ENCODE assay signal across 14 cellular contexts in the genomic region with DNA sequence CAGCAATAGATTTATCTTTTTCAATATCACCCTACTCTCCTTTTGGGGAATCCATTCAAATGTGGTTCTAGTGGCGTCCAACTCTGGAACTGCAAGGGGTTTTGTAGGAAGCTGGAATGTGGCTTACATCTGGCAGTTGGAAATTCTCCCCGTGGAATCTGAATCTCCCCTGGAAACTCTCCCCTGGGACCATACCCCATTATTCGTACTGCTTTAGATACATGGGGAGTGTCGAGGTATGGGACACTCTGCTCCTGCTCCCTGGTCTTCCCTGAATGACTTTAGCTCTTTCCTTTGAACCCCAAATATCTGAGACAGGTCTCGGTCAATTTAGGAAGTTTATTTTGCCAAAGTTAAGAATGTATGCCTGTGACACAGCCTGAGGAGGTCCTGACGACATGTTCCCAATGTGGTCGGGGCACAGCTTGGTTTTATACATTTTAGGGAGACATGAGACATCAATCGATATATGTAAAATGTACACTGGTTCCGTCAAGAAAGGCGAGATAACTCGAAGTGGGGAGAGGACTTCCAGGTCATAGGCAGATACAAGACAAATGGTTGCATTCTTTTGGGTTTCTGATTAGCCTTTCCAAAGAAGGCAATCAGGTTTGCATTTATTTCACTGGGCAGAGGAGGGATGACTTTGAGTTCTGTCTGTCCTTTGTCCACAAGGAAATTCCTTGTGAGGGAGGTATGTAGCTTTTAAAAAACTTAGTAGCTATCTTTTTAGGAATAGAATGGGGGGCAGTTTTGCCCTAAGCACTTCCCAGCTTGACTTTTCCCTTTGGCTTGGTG.
A peak's percentile ranks its signal among the peaks of the same experiment; 100 is the strongest.
DNase-seq lines count a peak whose midpoint lies in the region; ATAC-seq, FAIRE-seq and TF ChIP-seq lines count a peak whose summit lies in the region.
"Had no signal": no experiment of that assay in that cellular context is flagged by ENCODE, and none has a peak within 500 bp of the region (broad histone marks: within the 10 kb centered on the region; RNA-seq: fewer than 3 reads in every experiment).

No MANE protein-coding gene starts in this region.

- peaks cover 10 to 37% (median 28%) of the 10 kb centered on the region in 5 donors for H3K36me3 Mint-ChIP-seq in naive thymus-derived CD4-positive, alpha-beta T cell

- H3K4me3 ChIP-seq in right cardiac atrium (ENCODE audit: low read length) = no peak overlapping the region
- H3K4me3 ChIP-seq in K562 = no peak overlapping the region
- no peak overlapping the region for H3K4me3 ChIP-seq in naive thymus-derived CD4-positive, alpha-beta T cell (ENCODE audit: low read length)

- no TSS peak for BruUV-seq in K562 (replicated peaks; lab: Mats Ljungman, UMichigan)

- H3K4me1 ChIP-seq in right cardiac atrium (ENCODE audit: control insufficient read depth, insufficient read depth, low read length) (peaks cover 5% of the 10 kb centered on the region), K562 (replicated peaks in 1 of 2; ENCODE audit: control insufficient read depth in 2 of 2, insufficient read depth in 2 of 2, low read length in 2 of 2) (peaks cover 9 to 44% of the 10 kb centered on the region in 2 experiments)
- H3K4me1 ChIP-seq in naive thymus-derived CD4-positive, alpha-beta T cell (ENCODE audit: control insufficient read depth in 2 of 2, insufficient read depth in 2 of 2, low read length in 2 of 2) = peaks cover 23 to 25% of the 10 kb centered on the region in 2 donors

- TF ChIP-seq POLR2A in K562 (conservative IDR thresholded peaks at IDR 0.05) = no peak

- no peaks in the 10 kb centered on the region for H4K20me1 ChIP-seq in K562 (replicated peaks; ENCODE audit: control insufficient read depth, insufficient read depth, low read length)

- no peaks in the 10 kb centered on the region for H3K9me3 ChIP-seq in right cardiac atrium (ENCODE audit: control insufficient read depth, low read length)
- no peaks in the 10 kb centered on the region for H3K9me3 ChIP-seq in K562 (replicated peaks; ENCODE audit: control insufficient read depth, insufficient read depth, low read depth, low read length)
- no peaks in the 10 kb centered on the region for H3K9me3 ChIP-seq in naive thymus-derived CD4-positive, alpha-beta T cell (ENCODE audit: control insufficient read depth in 2 of 3, low read length in 3 of 3)

- in situ Hi-C loops in K562 (cut with MboI) = no loop called here

- TF ChIP-seq EP300 in K562 (IDR thresholded peaks at IDR 0.05; ENCODE audit: low read length) = no peak

- ATAC-seq in right cardiac atrium = no peak
- no peak for ATAC-seq in Right ventricle myocardium superior (ENCODE audit: poor library complexity)
- no peak for ATAC-seq in K562
- ATAC-seq in naive thymus-derived CD4-positive, alpha-beta T cell = no peak
- ATAC-seq in HG03159 (IDR thresholded peaks at IDR 0.05; ENCODE audit: unreplicated experiment) = no peak
- ATAC-seq in HG02885 (IDR thresholded peaks at IDR 0.05; ENCODE audit: poor library complexity, unreplicated experiment) = no peak
- ATAC-seq: HCT116 had no signal

- 77% methylated on average over 11 of the region's 11 CpGs for WGBS in right cardiac atrium
- 33% methylated on average over 11 of the region's 11 CpGs for WGBS in K562 (ENCODE audit: insufficient coverage, low coverage, missing lambda C conversion rate)

- H3K27ac Mint-ChIP-seq in naive thymus-derived CD4-positive, alpha-beta T cell = peak overlapping the region in 8 of 9 donors; percentile 33 to 96 (median 87)
- H3K27ac Mint-ChIP-seq: activated naive CD8-positive, alpha-beta T cell treated with anti-CD3 and anti-CD28 coated beads, Interleukin-2, amount 10 ng/mL, durations not matched to agents 7 days and 5 days had no signal

- no peaks in the 10 kb centered on the region for H3K9me1 ChIP-seq in K562 (ENCODE audit: control insufficient read depth, insufficient read depth, low read length)

- no peak for TF ChIP-seq RAD21 in K562 (CRISPR knock-in tag; conservative IDR thresholded peaks at IDR 0.05 in 1 of 2, IDR thresholded peaks at IDR 0.05 in 1 of 2)

- H3K27me3 ChIP-seq in right cardiac atrium (ENCODE audit: control insufficient read depth, insufficient read depth) (no peaks in the 10 kb centered on the region), K562 (ENCODE audit: control insufficient read depth in 2 of 2, insufficient read depth in 2 of 2, low read length in 2 of 2) (no peaks in the 10 kb centered on the region)
- H3K27me3 ChIP-seq in naive thymus-derived CD4-positive, alpha-beta T cell (ENCODE audit: control insufficient read depth in 2 of 2, insufficient read depth in 2 of 2, low read length in 2 of 2) = no peaks in the 10 kb centered on the region

- peak overlapping the region; percentile 40 for H2AFZ ChIP-seq in K562 (ENCODE audit: low read depth, low read length)

- H3K9me3 Mint-ChIP-seq in naive thymus-derived CD4-positive, alpha-beta T cell = peaks cover 0 to 5% (median 0%) of the 10 kb centered on the region in 11 donors
- H3K9me3 Mint-ChIP-seq: activated naive CD8-positive, alpha-beta T cell treated with anti-CD3 and anti-CD28 coated beads, Interleukin-2, amount 10 ng/mL, durations not matched to agents 7 days and 5 days had no signal

- H3K4me3 Mint-ChIP-seq in naive thymus-derived CD4-positive, alpha-beta T cell = peak overlapping the region in 1 of 10 donors; percentile 51
- H3K4me3 Mint-ChIP-seq: activated naive CD8-positive, alpha-beta T cell treated with anti-CD3 and anti-CD28 coated beads, Interleukin-2, amount 10 ng/mL, durations not matched to agents 7 days and 5 days had no signal

- CTCF ChIA-PET in K562 (lab: Yijun Ruan, JAX; ENCODE audit: low intra/inter-chr PET ratio) = no interaction called here
- CTCF ChIA-PET in naive thymus-derived CD4-positive, alpha-beta T cell (lab: Charles Lee) = interaction anchor here (0.6 to 2.8 kb wide), 3 partner anchors 11 to 96 kb away, joined by 3 to 10 read pairs (median 5); no protein-coding TSS in a partner anchor

- H3K79me2 ChIP-seq in K562 (ENCODE audit: control insufficient read depth, insufficient read depth, low read length) = no peaks in the 10 kb centered on the region; the same call in 2 of the 3 replicates

- peaks cover 43 to 92% (median 77%) of the 10 kb centered on the region in 7 donors for H3K4me1 Mint-ChIP-seq in naive thymus-derived CD4-positive, alpha-beta T cell

- intact Hi-C loops in right cardiac atrium (cut with DNase I) = no loop called here
- intact Hi-C loops in Right ventricle myocardium superior (cut with DNase I) = no loop called here
- intact Hi-C loops in K562 (cut with micrococcal nuclease) = no loop called here
- intact Hi-C loops in naive thymus-derived CD4-positive, alpha-beta T cell (cut with micrococcal nuclease) = no loop called here

- no peak overlapping the region; a peak in 1 of 4 replicates for H3K9ac ChIP-seq in K562 (ENCODE audit: insufficient read depth in 1 of 2, low read depth in 2 of 2, low read length in 2 of 2)

- POLR2A ChIA-PET in K562 (lab: Yijun Ruan, JAX) = interaction anchor here (0.7 to 3.4 kb wide), 5 partner anchors 11 to 37 kb away, joined by 3 to 23 read pairs (median 3); no protein-coding TSS in a partner anchor
- POLR2A ChIA-PET in naive thymus-derived CD4-positive, alpha-beta T cell (lab: Charles Lee) = interaction anchor here (0.6 to 1.6 kb wide), 6 partner anchors 10 to 47 kb away, joined by 3 to 5 read pairs (median 3); no protein-coding TSS in a partner anchor

- no peak for TF ChIP-seq CTCF in K562 (IDR thresholded peaks at IDR 0.05 in 2 of 3, conservative IDR thresholded peaks at IDR 0.05 in 1 of 3; ENCODE audit: insufficient read depth in 2 of 3, low read depth in 1 of 3, low read length in 3 of 3)

- H3K27me3 Mint-ChIP-seq in naive thymus-derived CD4-positive, alpha-beta T cell = no peaks in the 10 kb centered on the region
- H3K27me3 Mint-ChIP-seq: activated naive CD8-positive, alpha-beta T cell treated with anti-CD3 and anti-CD28 coated beads, Interleukin-2, amount 10 ng/mL, durations not matched to agents 7 days and 5 days had no signal

- DNase-seq in right cardiac atrium (no peak), Right ventricle myocardium superior (no peak), K562 (ENCODE audit: extremely low read depth in 1 of 4, low spot score in 3 of 4) (no peak), anterior cingulate cortex (lab: John Stamatoyannopoulos, UW) (no peak), NCI-H146 treated with DMSO at 0.1 percent for 48 hours (lab: John Stamatoyannopoulos, UW; ENCODE audit: unreplicated experiment) (no peak)
- DNase-seq in naive thymus-derived CD4-positive, alpha-beta T cell = no peak
- DNase-seq: activated naive CD8-positive, alpha-beta T cell treated with anti-CD3 and anti-CD28 coated beads, Interleukin-2, amount 10 ng/mL, durations not matched to agents 7 days and 5 days; NCI-H1417 treated with DMSO at 0.1 percent for 48 hours; NCI-H510A treated with DMSO at 0.1 percent for 48 hours; T-helper 9 cell had no signal

- H3K27ac ChIP-seq in right cardiac atrium (ENCODE audit: low read length) (peak overlapping the region; percentile 45), K562 (ENCODE audit: extremely low read depth, low read depth, low read length) (peak overlapping the region; percentile 25; the same call in 1 of the 3 replicates)
- no peak overlapping the region for H3K27ac ChIP-seq in naive thymus-derived CD4-positive, alpha-beta T cell (ENCODE audit: low read depth, low read length)

- H3K36me3 ChIP-seq in K562 (ENCODE audit: control insufficient read depth, insufficient read depth, low read length) = no peaks in the 10 kb centered on the region
- no peaks in the 10 kb centered on the region for H3K36me3 ChIP-seq in naive thymus-derived CD4-positive, alpha-beta T cell (ENCODE audit: control insufficient read depth in 2 of 3, insufficient read depth in 3 of 3, low read length in 3 of 3)

- 0 out of 2 replicates have a peak overlapping the region, but pooled peaks have one; percentile 53 for H3K4me2 ChIP-seq in K562 (ENCODE audit: insufficient read depth, low read length)

- FAIRE-seq in K562 (lab: Jason Lieb, UNC) = no peak
- FAIRE-seq: HepG2 had no signal

TF ChIP-seq in K562, 482 proteins besides CTCF, POLR2A, EP300 and RAD21 (continues in another document):
- TF ChIP-seq BRD9 (IDR thresholded peaks at IDR 0.05; ENCODE audit: low read depth, partially characterized antibody) = no peak
- no peak for TF ChIP-seq SETDB1 (IDR thresholded peaks at IDR 0.05; ENCODE audit: low read length)
- no peak for TF ChIP-seq ZNF76 (CRISPR knock-in tag; IDR thresholded peaks at IDR 0.05; ENCODE audit: borderline replicate concordance)
- TF ChIP-seq ARID1B (IDR thresholded peaks at IDR 0.05) = no peak
- TF ChIP-seq, protein P1, sequence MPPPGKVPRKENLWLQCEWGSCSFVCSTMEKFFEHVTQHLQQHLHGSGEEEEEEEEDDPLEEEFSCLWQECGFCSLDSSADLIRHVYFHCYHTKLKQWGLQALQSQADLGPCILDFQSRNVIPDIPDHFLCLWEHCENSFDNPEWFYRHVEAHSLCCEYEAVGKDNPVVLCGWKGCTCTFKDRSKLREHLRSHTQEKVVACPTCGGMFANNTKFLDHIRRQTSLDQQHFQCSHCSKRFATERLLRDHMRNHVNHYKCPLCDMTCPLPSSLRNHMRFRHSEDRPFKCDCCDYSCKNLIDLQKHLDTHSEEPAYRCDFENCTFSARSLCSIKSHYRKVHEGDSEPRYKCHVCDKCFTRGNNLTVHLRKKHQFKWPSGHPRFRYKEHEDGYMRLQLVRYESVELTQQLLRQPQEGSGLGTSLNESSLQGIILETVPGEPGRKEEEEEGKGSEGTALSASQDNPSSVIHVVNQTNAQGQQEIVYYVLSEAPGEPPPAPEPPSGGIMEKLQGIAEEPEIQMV (tag; conservative IDR thresholded peaks at IDR 0.05; ENCODE audit: low read depth) = peak; percentile 82; the same call in 1 of the 2 replicates
